In the genomic region with DNA sequence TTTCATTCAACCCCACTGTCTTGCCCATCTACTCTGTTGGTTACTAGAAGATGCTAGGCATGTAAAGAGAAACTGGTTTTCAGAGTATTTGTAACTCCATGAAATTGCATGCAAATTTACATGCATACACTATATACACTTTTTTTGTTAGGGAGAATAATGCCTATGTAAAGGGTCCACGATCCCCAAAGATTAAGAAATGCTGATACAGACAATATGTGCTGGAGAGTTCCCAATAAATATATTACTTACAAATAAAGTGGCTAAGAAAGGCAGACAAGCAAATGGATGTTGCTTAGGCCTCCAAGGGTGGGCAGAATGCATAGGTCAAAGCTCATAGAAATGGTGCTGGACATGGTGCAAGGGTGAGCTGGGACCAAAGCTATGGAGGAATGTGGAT, we compare ENCODE assay signal across 28 cellular contexts.
"Had no signal": no experiment of that assay in that cellular context is flagged by ENCODE, and none has a peak within 500 bp of the region (broad histone marks: within the 10 kb centered on the region; RNA-seq: fewer than 3 reads in every experiment).

No MANE protein-coding gene starts in this region.

- H3K27me3 ChIP-seq: colonic mucosa, esophagus squamous epithelium, gastrocnemius medialis, heart right ventricle, left lung had no signal

- H3K27ac ChIP-seq: colonic mucosa, epithelial cell of prostate, esophagus squamous epithelium, gastrocnemius medialis, heart right ventricle, left lung, lower lobe of right lung had no signal

- H3K36me3 Mint-ChIP-seq: mesothelial cell of epicardium, naive B cell had no signal

- H3K9me3 Mint-ChIP-seq: dendritic cell treated with granulocyte-macrophage colony-stimulating factor and Interleukin-4, amounts not matched to agents 40 ng/mL and 50 ng/mL, for 4 days; effector memory CD8-positive, alpha-beta T cell; endodermal cell; mesothelial cell of epicardium; naive B cell had no signal

- H3K4me1 Mint-ChIP-seq: endodermal cell, naive B cell had no signal

- ATAC-seq: effector memory CD8-positive, alpha-beta T cell; esophagus mucosa; gastrocnemius medialis; heart right ventricle; left cardiac atrium; left lung; left ventricle myocardium superior; lower lobe of right lung; mucosa of descending colon had no signal

- H3K4me1 ChIP-seq: colonic mucosa, gastrocnemius medialis, heart right ventricle, left lung, lower lobe of right lung had no signal

- H3K36me3 ChIP-seq: colonic mucosa, esophagus squamous epithelium, gastrocnemius medialis, heart right ventricle, left lung, lower lobe of right lung had no signal

- H3K9me3 ChIP-seq: colonic mucosa, esophagus squamous epithelium, gastrocnemius medialis, heart right ventricle, left lung, lower lobe of right lung, mucosa of descending colon had no signal

- H3K27ac Mint-ChIP-seq: dendritic cell treated with granulocyte-macrophage colony-stimulating factor and Interleukin-4, amounts not matched to agents 40 ng/mL and 50 ng/mL, for 4 days; effector memory CD8-positive, alpha-beta T cell; endodermal cell; mesothelial cell of epicardium; naive B cell had no signal

- H3K4me3 Mint-ChIP-seq: dendritic cell treated with granulocyte-macrophage colony-stimulating factor and Interleukin-4, amounts not matched to agents 40 ng/mL and 50 ng/mL, for 4 days; effector memory CD8-positive, alpha-beta T cell; endodermal cell; mesothelial cell of epicardium; naive B cell had no signal

- DNase-seq: colonic mucosa; cortex of kidney; effector CD8-positive, alpha-beta T cell; effector memory CD8-positive, alpha-beta T cell; endodermal cell; erythroblast; esophagus squamous epithelium; foreskin fibroblast; foreskin melanocyte; gastrocnemius medialis; glutamatergic neuron; head of caudate nucleus; heart right ventricle; hippocampal formation; left cardiac atrium; left lung; left ventricle myocardium superior; lower lobe of right lung; mesenchymal stem cell; mucosa of descending colon; naive B cell had no signal

- FAIRE-seq: endometrium, islet of Langerhans, keratinocyte had no signal

- H3K27me3 Mint-ChIP-seq: dendritic cell treated with granulocyte-macrophage colony-stimulating factor and Interleukin-4, amounts not matched to agents 40 ng/mL and 50 ng/mL, for 4 days had no signal

- H3K4me3 ChIP-seq: colonic mucosa, esophagus squamous epithelium, gastrocnemius medialis, heart right ventricle, left lung, lower lobe of right lung, mucosa of descending colon had no signal
